1 cellular context compared by ENCODE assay signal in genomic region chr11:36594316-36594989, GRCh38.
TF ChIP-seq lines count a peak whose summit lies in the region.

A gene with protein sequence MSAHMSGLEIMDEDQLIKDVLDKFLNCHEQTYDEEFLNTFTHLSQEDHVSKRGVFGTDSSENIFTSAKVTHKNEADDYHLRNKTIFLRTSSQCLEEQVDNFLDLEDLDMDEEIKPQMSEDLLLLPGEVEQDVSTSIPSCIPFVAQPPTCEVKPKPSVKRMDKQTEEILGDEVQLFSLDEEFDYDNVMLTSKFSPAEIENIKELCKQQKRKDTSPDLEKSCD (plus strand): TSS chr11:36594502. CDS start chr11:36610104, 15,602 bp downstream.

TF ChIP-seq in HepG2, 621 proteins besides CTCF, POLR2A, EP300 and RAD21 (continued from another document and continues in another):
- TF ChIP-seq HOMEZ (CRISPR knock-in tag; IDR thresholded peaks at IDR 0.05; ENCODE audit: low read depth) (peak; percentile 51; the same call in 1 of the 2 replicates), ZNF660 (CRISPR knock-in tag; IDR thresholded peaks at IDR 0.05; ENCODE audit: borderline replicate concordance, low read depth) (no peak), HCFC1 (IDR thresholded peaks at IDR 0.05; ENCODE audit: low read depth, low read length) (peak; percentile 98), NR2F6 (IDR thresholded peaks at IDR 0.05) (peak; percentile 33; the same call in 1 of the 2 replicates), NR2F6 (CRISPR knock-in tag; IDR thresholded peaks at IDR 0.05) (peak; percentile 39; the same call in 1 of the 2 replicates), SALL1 (CRISPR knock-in tag; IDR thresholded peaks at IDR 0.05) (peak; percentile 46), TBL1XR1 (IDR thresholded peaks at IDR 0.05; ENCODE audit: borderline replicate concordance, low read length, partially characterized antibody) (peak; percentile 88), HMG20B (CRISPR knock-in tag; conservative IDR thresholded peaks at IDR 0.05) (0 out of 2 replicates have a peak, but pooled peaks have one; percentile 56), KLF16 (CRISPR knock-in tag; IDR thresholded peaks at IDR 0.05) (peak in 1 of 2 experiments; percentile 51; a peak in 1 of 4 replicates), CBX2 (IDR thresholded peaks at IDR 0.05; ENCODE audit: low read depth, low read length) (no peak), CBX2 (CRISPR knock-in tag; IDR thresholded peaks at IDR 0.05; ENCODE audit: low read depth) (no peak), PBX3 (CRISPR knock-in tag; IDR thresholded peaks at IDR 0.05; ENCODE audit: borderline replicate concordance) (no peak), PHF5A (CRISPR knock-in tag; IDR thresholded peaks at IDR 0.05; ENCODE audit: low read depth, unreplicated experiment) (peak; percentile 74), ZFP37 (CRISPR knock-in tag; IDR thresholded peaks at IDR 0.05; ENCODE audit: borderline replicate concordance) (0 out of 2 replicates have a peak, but pooled peaks have one; percentile 54), ZNF557 (CRISPR knock-in tag; IDR thresholded peaks at IDR 0.05) (no peak), KMT2A (CRISPR knock-in tag; IDR thresholded peaks at IDR 0.05) (peak; percentile 52; the same call in 1 of the 2 replicates), DDIT3 (CRISPR knock-in tag; IDR thresholded peaks at IDR 0.05) (0 out of 2 replicates have a peak, but pooled peaks have one; percentile 63), IRF2 (CRISPR knock-in tag; IDR thresholded peaks at IDR 0.05) (peak; percentile 97), SP140L (CRISPR knock-in tag; IDR thresholded peaks at IDR 0.05; ENCODE audit: borderline replicate concordance) (peak; percentile 67; the same call in 1 of the 2 replicates), KDM5A (IDR thresholded peaks at IDR 0.05; ENCODE audit: borderline replicate concordance, low read length) (peak; percentile 94), HNRNPLL (IDR thresholded peaks at IDR 0.05; ENCODE audit: low read depth, low read length, poor library complexity, severe bottlenecking) (peak; percentile 87), SRF (IDR thresholded peaks at IDR 0.05; ENCODE audit: low read depth, low read length) (peak; percentile 59; the same call in 1 of the 2 replicates), JUND (CRISPR knock-in tag; IDR thresholded peaks at IDR 0.05) (0 out of 2 replicates have a peak, but pooled peaks have one; percentile 32), ZNF350 (CRISPR knock-in tag; IDR thresholded peaks at IDR 0.05; ENCODE audit: borderline replicate concordance, low read depth) (peak; percentile 75; the same call in 1 of the 2 replicates), THRA (CRISPR knock-in tag; IDR thresholded peaks at IDR 0.05; ENCODE audit: borderline replicate concordance) (peak; percentile 49; the same call in 1 of the 2 replicates), NAIF1 (CRISPR knock-in tag; IDR thresholded peaks at IDR 0.05; ENCODE audit: borderline replicate concordance) (peak; percentile 89; the same call in 1 of the 2 replicates), BHLHE40 (IDR thresholded peaks at IDR 0.05; ENCODE audit: low read length) (no peak), ZNF441 (CRISPR knock-in tag; IDR thresholded peaks at IDR 0.05; ENCODE audit: borderline replicate concordance) (peak; percentile 64), PPARG (CRISPR knock-in tag; conservative IDR thresholded peaks at IDR 0.05) (no peak), GATAD2A (CRISPR knock-in tag; IDR thresholded peaks at IDR 0.05) (0 out of 2 replicates have a peak, but pooled peaks have one; percentile 49), THAP7 (CRISPR knock-in tag; IDR thresholded peaks at IDR 0.05) (peak; percentile 85), GABPA (IDR thresholded peaks at IDR 0.05; ENCODE audit: low read depth, low read length) (peak; percentile 51), GABPA (CRISPR knock-in tag; IDR thresholded peaks at IDR 0.05; ENCODE audit: low read depth) (peak; percentile 91), POLR2AphosphoS5 (IDR thresholded peaks at IDR 0.05; ENCODE audit: low read depth, low read length) (peak; percentile 68; the same call in 1 of the 2 replicates)
- TF ChIP-seq, protein P1, sequence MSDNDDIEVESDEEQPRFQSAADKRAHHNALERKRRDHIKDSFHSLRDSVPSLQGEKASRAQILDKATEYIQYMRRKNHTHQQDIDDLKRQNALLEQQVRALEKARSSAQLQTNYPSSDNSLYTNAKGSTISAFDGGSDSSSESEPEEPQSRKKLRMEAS (IDR thresholded peaks at IDR 0.05) = peak; percentile 57
- TF ChIP-seq, protein P2, sequence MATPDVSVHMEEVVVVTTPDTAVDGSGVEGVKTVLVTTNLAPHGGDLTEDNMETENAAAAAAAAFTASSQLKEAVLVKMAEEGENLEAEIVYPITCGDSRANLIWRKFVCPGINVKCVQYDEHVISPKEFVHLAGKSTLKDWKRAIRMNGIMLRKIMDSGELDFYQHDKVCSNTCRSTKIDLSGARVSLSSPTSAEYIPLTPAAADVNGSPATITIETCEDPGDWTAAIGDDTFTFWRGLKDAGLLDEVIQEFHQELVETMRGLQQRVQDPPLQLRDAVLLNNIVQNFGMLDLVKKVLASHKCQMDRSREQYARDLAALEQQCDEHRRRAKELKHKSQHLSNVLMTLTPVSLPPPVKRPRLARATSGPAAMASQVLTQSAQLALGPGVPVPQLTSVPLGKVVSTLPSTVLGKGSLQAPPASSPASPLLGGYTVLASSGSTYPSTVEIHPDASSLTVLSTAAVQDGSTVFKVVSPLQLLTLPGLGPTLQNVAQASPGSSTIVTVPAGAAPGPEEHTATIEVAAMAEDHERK (CRISPR knock-in tag; IDR thresholded peaks at IDR 0.05; ENCODE audit: low read depth) = 0 out of 2 replicates have a peak, but pooled peaks have one; percentile 43
- TF ChIP-seq, protein P3, sequence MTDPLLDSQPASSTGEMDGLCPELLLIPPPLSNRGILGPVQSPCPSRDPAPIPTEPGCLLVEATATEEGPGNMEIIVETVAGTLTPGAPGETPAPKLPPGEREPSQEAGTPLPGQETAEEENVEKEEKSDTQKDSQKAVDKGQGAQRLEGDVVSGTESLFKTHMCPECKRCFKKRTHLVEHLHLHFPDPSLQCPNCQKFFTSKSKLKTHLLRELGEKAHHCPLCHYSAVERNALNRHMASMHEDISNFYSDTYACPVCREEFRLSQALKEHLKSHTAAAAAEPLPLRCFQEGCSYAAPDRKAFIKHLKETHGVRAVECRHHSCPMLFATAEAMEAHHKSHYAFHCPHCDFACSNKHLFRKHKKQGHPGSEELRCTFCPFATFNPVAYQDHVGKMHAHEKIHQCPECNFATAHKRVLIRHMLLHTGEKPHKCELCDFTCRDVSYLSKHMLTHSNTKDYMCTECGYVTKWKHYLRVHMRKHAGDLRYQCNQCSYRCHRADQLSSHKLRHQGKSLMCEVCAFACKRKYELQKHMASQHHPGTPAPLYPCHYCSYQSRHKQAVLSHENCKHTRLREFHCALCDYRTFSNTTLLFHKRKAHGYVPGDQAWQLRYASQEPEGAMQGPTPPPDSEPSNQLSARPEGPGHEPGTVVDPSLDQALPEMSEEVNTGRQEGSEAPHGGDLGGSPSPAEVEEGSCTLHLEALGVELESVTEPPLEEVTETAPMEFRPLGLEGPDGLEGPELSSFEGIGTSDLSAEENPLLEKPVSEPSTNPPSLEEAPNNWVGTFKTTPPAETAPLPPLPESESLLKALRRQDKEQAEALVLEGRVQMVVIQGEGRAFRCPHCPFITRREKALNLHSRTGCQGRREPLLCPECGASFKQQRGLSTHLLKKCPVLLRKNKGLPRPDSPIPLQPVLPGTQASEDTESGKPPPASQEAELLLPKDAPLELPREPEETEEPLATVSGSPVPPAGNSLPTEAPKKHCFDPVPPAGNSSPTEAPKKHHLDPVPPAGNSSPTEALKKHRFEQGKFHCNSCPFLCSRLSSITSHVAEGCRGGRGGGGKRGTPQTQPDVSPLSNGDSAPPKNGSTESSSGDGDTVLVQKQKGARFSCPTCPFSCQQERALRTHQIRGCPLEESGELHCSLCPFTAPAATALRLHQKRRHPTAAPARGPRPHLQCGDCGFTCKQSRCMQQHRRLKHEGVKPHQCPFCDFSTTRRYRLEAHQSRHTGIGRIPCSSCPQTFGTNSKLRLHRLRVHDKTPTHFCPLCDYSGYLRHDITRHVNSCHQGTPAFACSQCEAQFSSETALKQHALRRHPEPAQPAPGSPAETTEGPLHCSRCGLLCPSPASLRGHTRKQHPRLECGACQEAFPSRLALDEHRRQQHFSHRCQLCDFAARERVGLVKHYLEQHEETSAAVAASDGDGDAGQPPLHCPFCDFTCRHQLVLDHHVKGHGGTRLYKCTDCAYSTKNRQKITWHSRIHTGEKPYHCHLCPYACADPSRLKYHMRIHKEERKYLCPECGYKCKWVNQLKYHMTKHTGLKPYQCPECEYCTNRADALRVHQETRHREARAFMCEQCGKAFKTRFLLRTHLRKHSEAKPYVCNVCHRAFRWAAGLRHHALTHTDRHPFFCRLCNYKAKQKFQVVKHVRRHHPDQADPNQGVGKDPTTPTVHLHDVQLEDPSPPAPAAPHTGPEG (CRISPR knock-in tag; IDR thresholded peaks at IDR 0.05) = 0 out of 2 replicates have a peak, but pooled peaks have one; percentile 50
- TF ChIP-seq, protein P4, sequence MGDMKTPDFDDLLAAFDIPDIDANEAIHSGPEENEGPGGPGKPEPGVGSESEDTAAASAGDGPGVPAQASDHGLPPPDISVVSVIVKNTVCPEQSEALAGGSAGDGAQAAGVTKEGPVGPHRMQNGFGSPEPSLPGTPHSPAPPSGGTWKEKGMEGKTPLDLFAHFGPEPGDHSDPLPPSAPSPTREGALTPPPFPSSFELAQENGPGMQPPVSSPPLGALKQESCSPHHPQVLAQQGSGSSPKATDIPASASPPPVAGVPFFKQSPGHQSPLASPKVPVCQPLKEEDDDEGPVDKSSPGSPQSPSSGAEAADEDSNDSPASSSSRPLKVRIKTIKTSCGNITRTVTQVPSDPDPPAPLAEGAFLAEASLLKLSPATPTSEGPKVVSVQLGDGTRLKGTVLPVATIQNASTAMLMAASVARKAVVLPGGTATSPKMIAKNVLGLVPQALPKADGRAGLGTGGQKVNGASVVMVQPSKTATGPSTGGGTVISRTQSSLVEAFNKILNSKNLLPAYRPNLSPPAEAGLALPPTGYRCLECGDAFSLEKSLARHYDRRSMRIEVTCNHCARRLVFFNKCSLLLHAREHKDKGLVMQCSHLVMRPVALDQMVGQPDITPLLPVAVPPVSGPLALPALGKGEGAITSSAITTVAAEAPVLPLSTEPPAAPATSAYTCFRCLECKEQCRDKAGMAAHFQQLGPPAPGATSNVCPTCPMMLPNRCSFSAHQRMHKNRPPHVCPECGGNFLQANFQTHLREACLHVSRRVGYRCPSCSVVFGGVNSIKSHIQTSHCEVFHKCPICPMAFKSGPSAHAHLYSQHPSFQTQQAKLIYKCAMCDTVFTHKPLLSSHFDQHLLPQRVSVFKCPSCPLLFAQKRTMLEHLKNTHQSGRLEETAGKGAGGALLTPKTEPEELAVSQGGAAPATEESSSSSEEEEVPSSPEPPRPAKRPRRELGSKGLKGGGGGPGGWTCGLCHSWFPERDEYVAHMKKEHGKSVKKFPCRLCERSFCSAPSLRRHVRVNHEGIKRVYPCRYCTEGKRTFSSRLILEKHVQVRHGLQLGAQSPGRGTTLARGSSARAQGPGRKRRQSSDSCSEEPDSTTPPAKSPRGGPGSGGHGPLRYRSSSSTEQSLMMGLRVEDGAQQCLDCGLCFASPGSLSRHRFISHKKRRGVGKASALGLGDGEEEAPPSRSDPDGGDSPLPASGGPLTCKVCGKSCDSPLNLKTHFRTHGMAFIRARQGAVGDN (CRISPR knock-in tag; IDR thresholded peaks at IDR 0.05) = peak; percentile 69
- TF ChIP-seq, protein P5, sequence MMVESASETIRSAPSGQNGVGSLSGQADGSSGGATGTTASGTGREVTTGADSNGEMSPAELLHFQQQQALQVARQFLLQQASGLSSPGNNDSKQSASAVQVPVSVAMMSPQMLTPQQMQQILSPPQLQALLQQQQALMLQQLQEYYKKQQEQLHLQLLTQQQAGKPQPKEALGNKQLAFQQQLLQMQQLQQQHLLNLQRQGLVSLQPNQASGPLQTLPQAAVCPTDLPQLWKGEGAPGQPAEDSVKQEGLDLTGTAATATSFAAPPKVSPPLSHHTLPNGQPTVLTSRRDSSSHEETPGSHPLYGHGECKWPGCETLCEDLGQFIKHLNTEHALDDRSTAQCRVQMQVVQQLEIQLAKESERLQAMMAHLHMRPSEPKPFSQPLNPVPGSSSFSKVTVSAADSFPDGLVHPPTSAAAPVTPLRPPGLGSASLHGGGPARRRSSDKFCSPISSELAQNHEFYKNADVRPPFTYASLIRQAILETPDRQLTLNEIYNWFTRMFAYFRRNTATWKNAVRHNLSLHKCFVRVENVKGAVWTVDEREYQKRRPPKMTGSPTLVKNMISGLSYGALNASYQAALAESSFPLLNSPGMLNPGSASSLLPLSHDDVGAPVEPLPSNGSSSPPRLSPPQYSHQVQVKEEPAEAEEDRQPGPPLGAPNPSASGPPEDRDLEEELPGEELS (CRISPR knock-in tag; IDR thresholded peaks at IDR 0.05) = peak; percentile 65
